In the genomic region with DNA sequence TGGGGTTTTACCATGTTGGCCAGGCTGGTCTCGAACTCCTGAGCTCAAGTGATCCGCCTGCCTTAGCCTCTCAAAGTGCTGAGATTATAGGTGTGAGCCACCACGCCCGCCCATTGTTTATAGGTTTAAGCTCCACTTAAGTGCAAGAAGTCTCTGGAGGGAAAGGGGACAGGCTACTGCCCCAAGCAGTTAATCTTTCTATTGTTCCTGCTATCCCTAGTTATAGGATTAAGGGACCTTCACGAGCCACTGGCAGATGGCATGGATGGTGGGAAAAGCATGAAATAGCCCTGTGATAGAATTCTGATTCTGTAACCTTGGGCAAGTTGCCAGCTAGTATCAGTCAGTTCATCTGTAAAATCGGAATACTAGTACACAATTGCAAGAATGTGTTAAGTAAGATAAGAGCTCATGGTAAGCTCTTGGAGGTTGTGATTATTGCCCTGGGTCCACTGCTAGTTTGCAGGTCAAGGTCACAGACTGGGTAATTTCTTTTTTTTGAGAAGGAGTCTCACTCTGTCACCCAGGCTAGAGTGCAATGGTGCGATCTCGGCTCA, we compare ENCODE assay signal across 26 cellular contexts. TPM values are rescaled to one million over a fixed set of nuclear protein-coding genes. Genes with fewer than 3 reads are reported as not detected.
"Had no signal": no experiment of that assay in that cellular context is flagged by ENCODE, and none has a peak within 500 bp of the region (broad histone marks: within the 10 kb centered on the region; RNA-seq: fewer than 3 reads in every experiment).

No MANE protein-coding gene starts in this region.

- H3K4me3 ChIP-seq: cardiac muscle cell, Peyer's patch, SJSA1 had no signal

- H3K27me3 ChIP-seq: brain microvascular endothelial cell, cardiac muscle cell, Peyer's patch had no signal

- DNase-seq: activated CD4-positive, alpha-beta memory T cell treated with anti-CD3 and anti-CD28 coated beads for 36 hours; activated CD4-positive, alpha-beta T cell treated with anti-CD3 and anti-CD28 coated beads, Interleukin-2, amount 10 ng/mL, durations not matched to agents 7 days and 5 days; activated CD4-positive, CD25-positive, alpha-beta regulatory T cell; activated CD8-positive, alpha-beta memory T cell treated with anti-CD3 and anti-CD28 coated beads for 24 hours; activated gamma-delta T cell treated with Interleukin-2 at 50 U/mL for 16 hours; activated naive CD4-positive, alpha-beta T cell treated with anti-CD3 and anti-CD28 coated beads, Interleukin-2, amount 10 ng/mL, durations not matched to agents 7 days and 5 days; activated naive CD8-positive, alpha-beta T cell treated with anti-CD3 and anti-CD28 coated beads for 36 hours; activated T-cell treated with anti-CD3 and anti-CD28 coated beads, Interleukin-2, amount 50 U/mL, for 4 hours; brain microvascular endothelial cell; Kasumi-1; NCI-H1048; NCI-H1694 treated with DMSO at 0.1 percent for 48 hours; NCI-H2029 treated with DMSO at 0.1 percent for 48 hours; NCI-H510A treated with DMSO at 0.1 percent for 48 hours; NCI-H774; NK-92 treated with Interleukin-12 subunit alpha and Interleukin-12 subunit beta, amount 100 ng/mL, for 24 hours; OCI-M1; Peyer's patch; SHP77; SW 1271 had no signal

- H3K9me3 Mint-ChIP-seq: activated CD4-positive, alpha-beta memory T cell treated with anti-CD3 and anti-CD28 coated beads for 36 hours; activated CD4-positive, alpha-beta T cell treated with anti-CD3 and anti-CD28 coated beads, Interleukin-2, amount 10 ng/mL, durations not matched to agents 7 days and 5 days; activated naive CD4-positive, alpha-beta T cell treated with anti-CD3 and anti-CD28 coated beads, Interleukin-2, amount 10 ng/mL, durations not matched to agents 7 days and 5 days; activated naive CD8-positive, alpha-beta T cell treated with anti-CD3 and anti-CD28 coated beads for 36 hours; activated T-cell treated with anti-CD3 and anti-CD28 coated beads, Interleukin-2, amount 50 U/mL, for 4 hours; activated T-helper 2 cell treated with anti-CD3 and anti-CD28 coated beads, Interferon-gamma antibody, Interleukin-2, Interleukin-4, amounts not matched to agents 10 μg/mL and 5 μg/mL and 100 μg/mL, durations not matched to agents 14 hours and 24 hours and 36 hours; T-helper 1 cell treated with Interleukin-12 subunit alpha and Interleukin-12 subunit beta and Interleukin-4 antibody, amounts not matched to agents 30 μg/mL and 1 μg/mL, for 36 hours had no signal

- H3K4me3 Mint-ChIP-seq: activated CD4-positive, alpha-beta memory T cell treated with anti-CD3 and anti-CD28 coated beads for 36 hours; activated CD4-positive, alpha-beta T cell treated with anti-CD3 and anti-CD28 coated beads, Interleukin-2, amount 10 ng/mL, durations not matched to agents 7 days and 5 days; activated naive CD4-positive, alpha-beta T cell treated with anti-CD3 and anti-CD28 coated beads, Interleukin-2, amount 10 ng/mL, durations not matched to agents 7 days and 5 days; activated naive CD8-positive, alpha-beta T cell treated with anti-CD3 and anti-CD28 coated beads for 36 hours; activated T-cell treated with anti-CD3 and anti-CD28 coated beads, Interleukin-2, amount 50 U/mL, for 4 hours; T-helper 1 cell treated with Interleukin-12 subunit alpha and Interleukin-12 subunit beta and Interleukin-4 antibody, amounts not matched to agents 30 μg/mL and 1 μg/mL, for 36 hours had no signal

- ATAC-seq: activated T-cell treated with anti-CD3 and anti-CD28 coated beads, Interleukin-2, amount 50 U/mL, for 4 hours; SK-N-SH treated with all-trans-retinoic acid at 6 μM for 48 hours had no signal

- H3K36me3 ChIP-seq: brain microvascular endothelial cell, cardiac muscle cell, Peyer's patch, SJSA1 had no signal

- H3K27ac Mint-ChIP-seq: activated CD4-positive, alpha-beta memory T cell treated with anti-CD3 and anti-CD28 coated beads for 36 hours; activated CD4-positive, alpha-beta T cell treated with anti-CD3 and anti-CD28 coated beads, Interleukin-2, amount 10 ng/mL, durations not matched to agents 7 days and 5 days; activated naive CD4-positive, alpha-beta T cell treated with anti-CD3 and anti-CD28 coated beads, Interleukin-2, amount 10 ng/mL, durations not matched to agents 7 days and 5 days; activated naive CD8-positive, alpha-beta T cell treated with anti-CD3 and anti-CD28 coated beads for 36 hours; activated T-helper 2 cell treated with anti-CD3 and anti-CD28 coated beads, Interferon-gamma antibody, Interleukin-2, Interleukin-4, amounts not matched to agents 10 μg/mL and 5 μg/mL and 100 μg/mL, durations not matched to agents 14 hours and 24 hours and 36 hours; T-helper 1 cell treated with Interleukin-12 subunit alpha and Interleukin-12 subunit beta and Interleukin-4 antibody, amounts not matched to agents 30 μg/mL and 1 μg/mL, for 36 hours had no signal

- H3K36me3 Mint-ChIP-seq: activated CD4-positive, alpha-beta memory T cell treated with anti-CD3 and anti-CD28 coated beads for 36 hours; activated naive CD4-positive, alpha-beta T cell treated with anti-CD3 and anti-CD28 coated beads, Interleukin-2, amount 10 ng/mL, durations not matched to agents 7 days and 5 days; activated naive CD8-positive, alpha-beta T cell treated with anti-CD3 and anti-CD28 coated beads for 36 hours had no signal

- H3K27ac ChIP-seq: brain microvascular endothelial cell, Peyer's patch, RWPE1, SJSA1 had no signal

- H3K9me3 ChIP-seq: Peyer's patch, SJSA1 had no signal

RNA-seq across cellular contexts. Expression of a gene that starts 5.3 kb away (rescaled TPM):
- total RNA-seq: activated naive CD8-positive, alpha-beta T cell treated with anti-CD3 and anti-CD28 coated beads for 36 hours had no signal
